In genomic region chr6:93413190-93413589, GRCh38 we compare ENCODE assay signal across 21 cellular contexts. TPM values are rescaled to one million over a fixed set of nuclear protein-coding genes. Genes with fewer than 3 reads are reported as not detected.
DNase-seq lines count a peak whose midpoint lies in the region; TF ChIP-seq lines count a peak whose summit lies in the region.
"Had no signal": no experiment of that assay in that cellular context is flagged by ENCODE, and none has a peak within 500 bp of the region (broad histone marks: within the 10 kb centered on the region; RNA-seq: fewer than 3 reads in every experiment).

No MANE protein-coding gene starts in this region.

- H2AFZ ChIP-seq in neural progenitor cell (replicated peaks), result no peak overlapping the region
- peak overlapping the region; percentile 37 for H2AFZ ChIP-seq in smooth muscle cell (ENCODE audit: low read depth)
- H2AFZ ChIP-seq: GM23338 had no signal

- peaks cover 30% of the 10 kb centered on the region for H3K36me3 Mint-ChIP-seq in neural progenitor cell
- H3K36me3 Mint-ChIP-seq in CD8-positive, alpha-beta memory T cell, result no peaks in the 10 kb centered on the region

- H3K4me1 ChIP-seq in neural progenitor cell, result peaks cover 14% of the 10 kb centered on the region
- peaks cover 5% of the 10 kb centered on the region for H3K4me1 ChIP-seq in smooth muscle cell (ENCODE audit: low read depth)
- H3K4me1 ChIP-seq in CD8-positive, alpha-beta memory T cell (ENCODE audit: insufficient read depth, low read length), result no peaks in the 10 kb centered on the region
- H3K4me1 ChIP-seq: BE2C had no signal

- CTCF ChIA-PET in CD8-positive, alpha-beta memory T cell (lab: Charles Lee), result no interaction called here

- H3K27me3 Mint-ChIP-seq in neural progenitor cell (ENCODE audit: insufficient read depth, low read depth), result no peaks in the 10 kb centered on the region
- H3K27me3 Mint-ChIP-seq in CD8-positive, alpha-beta memory T cell, result peaks cover 9 to 24% of the 10 kb centered on the region in 2 donors

- H3K9me3 Mint-ChIP-seq in neural progenitor cell, result no peaks in the 10 kb centered on the region
- H3K9me3 Mint-ChIP-seq in CD8-positive, alpha-beta memory T cell, result peaks cover 2 to 10% (median 3%) of the 10 kb centered on the region in 5 donors
- H3K9me3 Mint-ChIP-seq: GM23338, H9, HFFc6 had no signal

- H3K4me2 ChIP-seq in neural progenitor cell, result no peak overlapping the region
- H3K4me2 ChIP-seq in smooth muscle cell, result no peak overlapping the region
- H3K4me2 ChIP-seq: BLaER1 treated with 17β-estradiol and CSF1 and Interleukin-3, amounts not matched to agents 10 nM and 100 nM; GM23338 had no signal

- H3K4me1 Mint-ChIP-seq in neural progenitor cell, result peaks cover 30% of the 10 kb centered on the region
- H3K4me1 Mint-ChIP-seq in CD8-positive, alpha-beta memory T cell, result peaks cover 4 to 10% (median 8%) of the 10 kb centered on the region in 3 donors

- H3K4me3 ChIP-seq in neural progenitor cell (no peak overlapping the region), smooth muscle cell (no peak overlapping the region)
- no peak overlapping the region for H3K4me3 ChIP-seq in CD8-positive, alpha-beta memory T cell (ENCODE audit: low read length)
- H3K4me3 ChIP-seq: BLaER1 treated with 17β-estradiol and CSF1 and Interleukin-3, amounts not matched to agents 10 nM and 100 nM; GM12878; GM23338 had no signal

- H3K27me3 ChIP-seq in neural progenitor cell, result no peaks in the 10 kb centered on the region
- H3K27me3 ChIP-seq in smooth muscle cell (ENCODE audit: low read depth), result no peaks in the 10 kb centered on the region
- H3K27me3 ChIP-seq in CD8-positive, alpha-beta memory T cell (ENCODE audit: insufficient read depth, low read length, poor library complexity, severe bottlenecking), result peaks cover 5% of the 10 kb centered on the region

- H3K79me2 ChIP-seq in neural progenitor cell (ENCODE audit: low read depth), result peaks cover 99% of the 10 kb centered on the region
- H3K79me2 ChIP-seq in smooth muscle cell (ENCODE audit: low read depth), result peaks cover 45% of the 10 kb centered on the region

- DNase-seq in NCI-H2171 treated with DMSO at 0.1 percent for 48 hours (lab: John Stamatoyannopoulos, UW) (peak; percentile 19), NCI-H2171 (lab: John Stamatoyannopoulos, UW) (no peak), neural progenitor cell (ENCODE audit: low spot score) (no peak), smooth muscle cell (lab: John Stamatoyannopoulos, UW; ENCODE audit: unreplicated experiment) (no peak), AG08396 (ENCODE audit: low spot score) (no peak)
- DNase-seq in CD8-positive, alpha-beta memory T cell, result no peak
- DNase-seq: AML-193; BE2C; Calu3; CD4-positive, alpha-beta T cell; DMS153; DND-41; GDM1; H9; HFFc6 had no signal

- TF ChIP-seq CTCF in neural progenitor cell (IDR thresholded peaks at IDR 0.05) (no peak), smooth muscle cell (IDR thresholded peaks at IDR 0.05; ENCODE audit: borderline replicate concordance, insufficient read depth, poor library complexity, severe bottlenecking) (no peak)

- H3K9me3 ChIP-seq in neural progenitor cell (ENCODE audit: low read depth) (no peaks in the 10 kb centered on the region), smooth muscle cell (replicated peaks; ENCODE audit: low read depth) (no peaks in the 10 kb centered on the region)
- no peaks in the 10 kb centered on the region for H3K9me3 ChIP-seq in CD8-positive, alpha-beta memory T cell (ENCODE audit: low read length)
- H3K9me3 ChIP-seq: BE2C; BLaER1 treated with 17β-estradiol and CSF1 and Interleukin-3, amounts not matched to agents 10 nM and 100 nM had no signal

- H3K36me3 ChIP-seq in neural progenitor cell (peaks cover 6% of the 10 kb centered on the region), smooth muscle cell (ENCODE audit: low read depth) (no peaks in the 10 kb centered on the region)
- no peaks in the 10 kb centered on the region for H3K36me3 ChIP-seq in CD8-positive, alpha-beta memory T cell (ENCODE audit: insufficient read depth, low read length)
- H3K36me3 ChIP-seq: BE2C; BLaER1 treated with 17β-estradiol and CSF1 and Interleukin-3, amounts not matched to agents 10 nM and 100 nM had no signal

- H4K20me1 ChIP-seq in neural progenitor cell (ENCODE audit: low read depth), result peaks cover 72% of the 10 kb centered on the region
- no peaks in the 10 kb centered on the region for H4K20me1 ChIP-seq in smooth muscle cell (ENCODE audit: low read depth)

- POLR2A ChIA-PET in CD8-positive, alpha-beta memory T cell (lab: Charles Lee), result no interaction called here

- H3K9ac ChIP-seq in neural progenitor cell (no peak overlapping the region), smooth muscle cell (ENCODE audit: low read depth) (no peak overlapping the region)
- H3K9ac ChIP-seq: BLaER1 treated with 17β-estradiol and CSF1 and Interleukin-3, amounts not matched to agents 10 nM and 100 nM had no signal

- H3F3A ChIP-seq in neural progenitor cell (ENCODE audit: low read depth) (peaks cover 33% of the 10 kb centered on the region), smooth muscle cell (ENCODE audit: low read depth) (no peaks in the 10 kb centered on the region)

- peak overlapping the region; percentile 15 for H3K4me3 Mint-ChIP-seq in neural progenitor cell
- no peak overlapping the region for H3K4me3 Mint-ChIP-seq in CD8-positive, alpha-beta memory T cell
- H3K4me3 Mint-ChIP-seq: CD14-positive monocyte; CD4-positive, alpha-beta T cell; GM23338; H9; HFFc6 had no signal

- H3K27ac Mint-ChIP-seq in neural progenitor cell, result no peak overlapping the region
- no peak overlapping the region for H3K27ac Mint-ChIP-seq in CD8-positive, alpha-beta memory T cell
- H3K27ac Mint-ChIP-seq: CD14-positive monocyte; CD4-positive, alpha-beta T cell; GM23338; H9; HFFc6 had no signal

- no peak overlapping the region for H3K27ac ChIP-seq in neural progenitor cell
- H3K27ac ChIP-seq in smooth muscle cell (ENCODE audit: low read depth), result no peak overlapping the region
- H3K27ac ChIP-seq in CD8-positive, alpha-beta memory T cell (ENCODE audit: low read depth, low read length), result no peak overlapping the region
- H3K27ac ChIP-seq: 22Rv1; BLaER1 treated with 17β-estradiol and CSF1 and Interleukin-3, amounts not matched to agents 10 nM and 100 nM had no signal

RNA-seq across cellular contexts. Expression of gene EPHA7, which starts 6.2 kb away (rescaled TPM):
- 47.6 and 80.7 TPM in 2 replicates for total RNA-seq in neural progenitor cell (ENCODE audit: low replicate concordance)
- total RNA-seq in smooth muscle cell, result 6.2 and 8.2 TPM in 2 replicates
- 2.0 and 3.8 TPM in 2 replicates for polyA plus RNA-seq in smooth muscle cell
- not detected for total RNA-seq in CD8-positive, alpha-beta memory T cell
- not detected for polyA plus RNA-seq in CD8-positive, alpha-beta memory T cell
- total RNA-seq: CD4-positive, alpha-beta T cell; GM12878 had no signal
- polyA plus RNA-seq: AG04450, CD14-positive monocyte, GM12878 had no signal
